9 cellular contexts compared by ENCODE assay signal in genomic region chr10:92690211-92691041, GRCh38. TPM values are rescaled to one million over a fixed set of nuclear protein-coding genes. Genes with fewer than 3 reads are reported as not detected.
DNase-seq lines count a peak whose midpoint lies in the region; ATAC-seq, FAIRE-seq and TF ChIP-seq lines count a peak whose summit lies in the region.
"Had no signal": no experiment of that assay in that cellular context is flagged by ENCODE, and none has a peak within 500 bp of the region (broad histone marks: within the 10 kb centered on the region; RNA-seq: fewer than 3 reads in every experiment).

No MANE protein-coding gene starts in this region.

- H3K27ac Mint-ChIP-seq in activated CD8-positive, alpha-beta T cell treated with anti-CD3 and anti-CD28 coated beads for 36 hours = no peak overlapping the region

- DNase-seq in GM19239 (ENCODE audit: insufficient read length, low spot score) (no peak), NB4 (ENCODE audit: low read depth) (peak; percentile 89), mesenteric fat pad (ENCODE audit: low spot score) (peak; percentile 93)
- peak; percentile 80 for DNase-seq in activated CD8-positive, alpha-beta T cell treated with anti-CD3 and anti-CD28 coated beads for 36 hours
- DNase-seq in effector CD4-positive, alpha-beta T cell = peak; percentile 34
- peak; percentile 39 to 54 for DNase-seq in stimulated activated CD8-positive, alpha-beta memory T cell treated with anti-CD3 and anti-CD28 coated beads, Interleukin-7, amount 100 ng/mL, for 48 hours (ENCODE audit: extremely low read depth in 1 of 2, low read depth in 1 of 2)

- no peak for TF ChIP-seq CTCF in NB4 (IDR thresholded peaks at IDR 0.05; ENCODE audit: low read depth, low read length)
- no peak for TF ChIP-seq CTCF in activated CD8-positive, alpha-beta T cell treated with anti-CD3 and anti-CD28 coated beads for 36 hours (IDR thresholded peaks at IDR 0.05)

- H3K4me3 Mint-ChIP-seq in activated CD8-positive, alpha-beta T cell treated with anti-CD3 and anti-CD28 coated beads for 36 hours = peak overlapping the region; percentile 46

- intact Hi-C loops in activated CD8-positive, alpha-beta T cell treated with anti-CD3 and anti-CD28 coated beads for 36 hours (cut with micrococcal nuclease) = loop anchor here (10.0 kb wide), 1 partner anchor 384 kb away; the partner anchor contains the start of gene CYP26A1

- peak; percentile 37 for TF ChIP-seq POLR2A in NB4 (IDR thresholded peaks at IDR 0.05; ENCODE audit: extremely low read depth, insufficient read length)

- peak; percentile 66 for ATAC-seq in activated CD8-positive, alpha-beta T cell treated with anti-CD3 and anti-CD28 coated beads for 36 hours
- ATAC-seq in GM21381 (IDR thresholded peaks at IDR 0.05; ENCODE audit: unreplicated experiment) = no peak
- ATAC-seq in GM19463 (IDR thresholded peaks at IDR 0.05; ENCODE audit: unreplicated experiment) = no peak

- peaks cover 58% of the 10 kb centered on the region for H3K27me3 Mint-ChIP-seq in activated CD8-positive, alpha-beta T cell treated with anti-CD3 and anti-CD28 coated beads for 36 hours

- peaks cover 22% of the 10 kb centered on the region for H3K4me1 Mint-ChIP-seq in activated CD8-positive, alpha-beta T cell treated with anti-CD3 and anti-CD28 coated beads for 36 hours (ENCODE audit: low read depth)

- peaks cover under 1% of the 10 kb centered on the region for H3K9me3 Mint-ChIP-seq in activated CD8-positive, alpha-beta T cell treated with anti-CD3 and anti-CD28 coated beads for 36 hours

- CTCF ChIA-PET in activated CD8-positive, alpha-beta T cell treated with anti-CD3 and anti-CD28 coated beads for 36 hours (lab: Charles Lee) = interaction anchor here (0.7 to 0.9 kb wide), 2 partner anchors 100 to 896 kb away, joined by 3 read pairs; no protein-coding TSS in a partner anchor

- H3K4me3 ChIP-seq in NB4 (ENCODE audit: low read depth, low read length) = peak overlapping the region; percentile 94

- POLR2A ChIA-PET in activated CD8-positive, alpha-beta T cell treated with anti-CD3 and anti-CD28 coated beads for 36 hours (lab: Charles Lee) = interaction anchor here (0.6 to 0.9 kb wide), 3 partner anchors 38 to 486 kb away, joined by 3 to 4 read pairs (median 3); no protein-coding TSS in a partner anchor

- FAIRE-seq in GM19239 (lab: Jason Lieb, UNC) = peak; percentile 48
- FAIRE-seq: endometrium had no signal

- H3K36me3 Mint-ChIP-seq in activated CD8-positive, alpha-beta T cell treated with anti-CD3 and anti-CD28 coated beads for 36 hours (ENCODE audit: low read depth) = no peaks in the 10 kb centered on the region

RNA-seq across cellular contexts. Expression of gene HHEX, which starts 0.7 kb away (rescaled TPM):
- under 1 TPM; 0.34 to 0.58 TPM for total RNA-seq in activated CD8-positive, alpha-beta T cell treated with anti-CD3 and anti-CD28 coated beads for 36 hours
- total RNA-seq in mesenteric fat pad = 6.8 TPM
